Comparison of ENCODE assay signal across 9 cellular contexts in genomic region chr18:58438161-58438983, GRCh38.
A peak's percentile ranks its signal among the peaks of the same experiment; 100 is the strongest.
DNase-seq lines count a peak whose midpoint lies in the region; ATAC-seq and TF ChIP-seq lines count a peak whose summit lies in the region.
"Had no signal": no experiment of that assay in that cellular context is flagged by ENCODE, and none has a peak within 500 bp of the region (broad histone marks: within the 10 kb centered on the region; RNA-seq: fewer than 3 reads in every experiment).

No MANE protein-coding gene starts in this region.

- H3K27ac Mint-ChIP-seq in CD14-positive monocyte: peak overlapping the region in 6 of 7 donors; percentile 5 to 68 (median 31)
- peak overlapping the region; percentile 23 for H3K27ac Mint-ChIP-seq in neural progenitor cell

- H3K4me3 ChIP-seq in coronary artery (peak overlapping the region; percentile 49), neural progenitor cell (no peak overlapping the region)

- intact Hi-C loops in CD14-positive monocyte (cut with micrococcal nuclease): no loop called here

- H3K4me1 Mint-ChIP-seq in CD14-positive monocyte (peaks cover 11% of the 10 kb centered on the region), neural progenitor cell (peaks cover 25% of the 10 kb centered on the region)

- peaks cover 0 to 3% (median 0%) of the 10 kb centered on the region in 7 donors for H3K9me3 Mint-ChIP-seq in CD14-positive monocyte
- peaks cover 7% of the 10 kb centered on the region for H3K9me3 Mint-ChIP-seq in neural progenitor cell

- no peaks in the 10 kb centered on the region for H4K20me1 ChIP-seq in neural progenitor cell (ENCODE audit: low read depth)

- no peak overlapping the region for H3K9ac ChIP-seq in neural progenitor cell

- H3K9me3 ChIP-seq in neural progenitor cell (ENCODE audit: low read depth): no peaks in the 10 kb centered on the region

- no peak overlapping the region for H3K27ac ChIP-seq in coronary artery
- no peak overlapping the region for H3K27ac ChIP-seq in neural progenitor cell
- H3K27ac ChIP-seq: VCaP had no signal

- H3K79me2 ChIP-seq in neural progenitor cell (ENCODE audit: low read depth): no peaks in the 10 kb centered on the region

- no peaks in the 10 kb centered on the region for H3K36me3 ChIP-seq in neural progenitor cell

- no peak overlapping the region for H2AFZ ChIP-seq in neural progenitor cell (replicated peaks)

- H3K4me3 Mint-ChIP-seq in CD14-positive monocyte (peak overlapping the region; percentile 66 to 93), neural progenitor cell (no peak overlapping the region)

- no peak overlapping the region for H3K4me2 ChIP-seq in neural progenitor cell

- H3K27me3 Mint-ChIP-seq in CD14-positive monocyte (ENCODE audit: low read depth in 3 of 3): peaks cover 0 to 5% (median 1%) of the 10 kb centered on the region in 3 donors
- peaks cover 11% of the 10 kb centered on the region for H3K27me3 Mint-ChIP-seq in neural progenitor cell (ENCODE audit: insufficient read depth, low read depth)

- no peaks in the 10 kb centered on the region for H3K27me3 ChIP-seq in neural progenitor cell

- H3F3A ChIP-seq in neural progenitor cell (ENCODE audit: low read depth): no peaks in the 10 kb centered on the region

- peaks cover 22% of the 10 kb centered on the region for H3K4me1 ChIP-seq in neural progenitor cell

- ATAC-seq in GM21423 (IDR thresholded peaks at IDR 0.05; ENCODE audit: unreplicated experiment) (no peak), HG02981 (IDR thresholded peaks at IDR 0.05; ENCODE audit: unreplicated experiment) (no peak), HG03108 (IDR thresholded peaks at IDR 0.05; ENCODE audit: unreplicated experiment) (no peak)

- H3K36me3 Mint-ChIP-seq in CD14-positive monocyte (no peaks in the 10 kb centered on the region), neural progenitor cell (peaks cover 2% of the 10 kb centered on the region)

- no peak for TF ChIP-seq CTCF in CD14-positive monocyte (IDR thresholded peaks at IDR 0.05)
- TF ChIP-seq CTCF in coronary artery (IDR thresholded peaks at IDR 0.05): no peak
- no peak for TF ChIP-seq CTCF in neural progenitor cell (IDR thresholded peaks at IDR 0.05)

- no peak for DNase-seq in CD14-positive monocyte (ENCODE audit: low spot score)
- DNase-seq in HT1080 (ENCODE audit: low read depth): peak; percentile 20
- DNase-seq in coronary artery (ENCODE audit: low spot score): no peak
- DNase-seq in neural progenitor cell (ENCODE audit: low spot score): peak; percentile 23
- DNase-seq in NCI-H524 treated with DMSO at 0.1 percent for 48 hours (lab: John Stamatoyannopoulos, UW): no peak

Comparison
In these comparisons a context has a peak if more than half of its experiments do, and no peak if none do; other contexts are left out.
1. DNase-seq: peak in HT1080 (single experiment) and neural progenitor cell (single experiment); none in CD14-positive monocyte (single experiment), coronary artery (single experiment) and NCI-H524 treated with DMSO at 0.1 percent for 48 hours (single experiment).